9 cellular contexts compared by ENCODE assay signal in the genomic region with DNA sequence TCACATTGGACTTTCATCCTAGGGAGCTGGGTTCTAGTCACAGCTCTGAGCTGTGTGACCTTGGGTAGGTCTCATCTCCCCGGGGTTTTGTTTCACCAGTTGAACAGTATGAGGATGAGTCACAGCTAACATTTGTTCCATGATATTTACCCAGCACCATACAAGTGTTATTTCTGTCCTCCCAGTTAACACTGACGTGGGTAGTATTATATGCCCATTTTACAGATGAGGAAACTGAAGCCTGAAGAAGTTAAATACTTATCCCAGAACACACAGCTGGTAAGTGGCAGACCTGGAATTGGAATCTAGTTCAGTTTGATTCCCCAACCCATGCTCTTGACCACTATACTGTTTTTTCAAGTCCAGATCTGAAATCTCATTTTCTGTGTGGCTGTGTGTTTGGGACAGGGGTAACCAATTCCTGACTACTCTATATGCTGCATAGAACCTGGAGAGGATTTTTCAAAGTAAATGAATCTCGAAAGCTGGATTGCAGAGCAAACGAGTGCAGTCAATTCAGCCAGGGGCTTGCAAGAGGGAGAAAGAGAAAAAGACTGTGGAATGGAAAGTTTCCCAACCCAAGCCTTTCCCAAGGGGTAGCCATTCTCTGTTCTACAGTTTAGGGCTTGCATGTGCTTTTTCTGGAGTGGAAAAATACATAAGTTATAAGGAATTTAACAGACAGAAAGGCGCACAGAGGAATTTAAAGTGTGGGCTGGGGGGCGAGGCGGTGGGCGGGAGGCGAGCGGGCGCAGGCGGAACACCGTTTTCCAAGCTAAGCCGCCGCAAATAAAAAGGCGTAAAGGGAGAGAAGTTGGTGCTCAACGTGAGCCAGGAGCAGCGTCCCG. TPM values are rescaled to one million over a fixed set of nuclear protein-coding genes. Genes with fewer than 3 reads are reported as not detected.
DNase-seq lines count a peak whose midpoint lies in the region; ATAC-seq, FAIRE-seq and TF ChIP-seq lines count a peak whose summit lies in the region.
"Had no signal": no experiment of that assay in that cellular context is flagged by ENCODE, and none has a peak within 500 bp of the region (broad histone marks: within the 10 kb centered on the region; RNA-seq: fewer than 3 reads in every experiment).

No MANE protein-coding gene starts in this region.

- peak; percentile 49 for DNase-seq in LHCN-M2 (ENCODE audit: low read depth)
- no peak for DNase-seq in lower leg skin (ENCODE audit: low spot score in 2 of 2)
- DNase-seq in testis, result no peak
- DNase-seq in DMS114 treated with DMSO at 0.1 percent for 48 hours (lab: John Stamatoyannopoulos, UW; ENCODE audit: unreplicated experiment), result no peak
- no peak for DNase-seq in frontal cortex (ENCODE audit: low spot score in 2 of 2)
- DNase-seq in NCI-H1092 treated with DMSO at 0.1 percent for 48 hours (lab: John Stamatoyannopoulos, UW), result no peak

- H3K27me3 Mint-ChIP-seq in dendritic cell treated with granulocyte-macrophage colony-stimulating factor and Interleukin-4, amounts not matched to agents 40 ng/mL and 50 ng/mL, for 4 days, result peaks cover 52% of the 10 kb centered on the region

- H3K4me3 Mint-ChIP-seq in dendritic cell treated with granulocyte-macrophage colony-stimulating factor and Interleukin-4, amounts not matched to agents 40 ng/mL and 50 ng/mL, for 4 days, result peak overlapping the region; percentile 52
- H3K4me3 Mint-ChIP-seq: activated naive CD4-positive, alpha-beta T cell treated with anti-CD3 and anti-CD28 coated beads, Interleukin-2, amount 50 U/mL, for 24 hours had no signal

- H3K4me3 ChIP-seq in lower leg skin (ENCODE audit: low read depth, poor library complexity, severe bottlenecking), result peak overlapping the region; percentile 15
- H3K4me3 ChIP-seq in testis, result peak overlapping the region; percentile 46 to 59

- no peak for ATAC-seq in HG03442 (IDR thresholded peaks at IDR 0.05; ENCODE audit: unreplicated experiment)

- no peak overlapping the region for H3K27ac ChIP-seq in testis

- H3K27ac Mint-ChIP-seq in dendritic cell treated with granulocyte-macrophage colony-stimulating factor and Interleukin-4, amounts not matched to agents 40 ng/mL and 50 ng/mL, for 4 days, result no peak overlapping the region
- H3K27ac Mint-ChIP-seq: activated naive CD4-positive, alpha-beta T cell treated with anti-CD3 and anti-CD28 coated beads, Interleukin-2, amount 50 U/mL, for 24 hours had no signal

- FAIRE-seq in frontal cortex (lab: Jason Lieb, UNC), result no peak

- no peaks in the 10 kb centered on the region for H3K36me3 Mint-ChIP-seq in dendritic cell treated with granulocyte-macrophage colony-stimulating factor and Interleukin-4, amounts not matched to agents 40 ng/mL and 50 ng/mL, for 4 days (ENCODE audit: low read depth)
- H3K36me3 Mint-ChIP-seq: activated naive CD4-positive, alpha-beta T cell treated with anti-CD3 and anti-CD28 coated beads, Interleukin-2, amount 50 U/mL, for 24 hours had no signal

- TF ChIP-seq CTCF in lower leg skin (IDR thresholded peaks at IDR 0.05) (no peak), testis (IDR thresholded peaks at IDR 0.05) (no peak)

- intact Hi-C loops in dendritic cell treated with granulocyte-macrophage colony-stimulating factor and Interleukin-4, amounts not matched to agents 40 ng/mL and 50 ng/mL, for 4 days (cut with micrococcal nuclease), result no loop called here
- intact Hi-C loops in lower leg skin (cut with DNase I; ENCODE audit: low total_unique reads) (loop anchor here (10.0 kb wide), 1 partner anchor 137 kb away; no protein-coding TSS in a partner anchor), testis (cut with DNase I; ENCODE audit: low total_unique reads) (no loop called here)

- no peaks in the 10 kb centered on the region for H3K9me3 Mint-ChIP-seq in dendritic cell treated with granulocyte-macrophage colony-stimulating factor and Interleukin-4, amounts not matched to agents 40 ng/mL and 50 ng/mL, for 4 days
- H3K9me3 Mint-ChIP-seq: activated naive CD4-positive, alpha-beta T cell treated with anti-CD3 and anti-CD28 coated beads, Interleukin-2, amount 50 U/mL, for 24 hours had no signal

- H3K27me3 ChIP-seq in testis, result no peaks in the 10 kb centered on the region

- no peaks in the 10 kb centered on the region for H3K36me3 ChIP-seq in testis (ENCODE audit: low read depth, missing control alignments)

- peaks cover 12% of the 10 kb centered on the region for H3K4me1 Mint-ChIP-seq in dendritic cell treated with granulocyte-macrophage colony-stimulating factor and Interleukin-4, amounts not matched to agents 40 ng/mL and 50 ng/mL, for 4 days (ENCODE audit: low read depth)
- H3K4me1 Mint-ChIP-seq: activated naive CD4-positive, alpha-beta T cell treated with anti-CD3 and anti-CD28 coated beads, Interleukin-2, amount 50 U/mL, for 24 hours had no signal

- TF ChIP-seq POLR2A in lower leg skin (IDR thresholded peaks at IDR 0.05), result no peak
- TF ChIP-seq POLR2A in testis (IDR thresholded peaks at IDR 0.05), result no peak

- WGBS in lower leg skin, 2 donors, result 7 to 8% methylated on average over 19 of the region's 19 CpGs
- WGBS in testis, 2 donors, result 6 to 8% methylated on average over 19 of the region's 19 CpGs

- no peaks in the 10 kb centered on the region for H3K4me1 ChIP-seq in testis

- H3K9me3 ChIP-seq in testis, result no peaks in the 10 kb centered on the region

RNA-seq across cellular contexts. Expression of gene RARB, which starts 0.7 kb away (rescaled TPM):
- 0.29 TPM in 1 of 2 replicates, not detected in the other for total RNA-seq in LHCN-M2 (2014; rRNA removed)
- 0.12 TPM for polyA plus RNA-seq in LHCN-M2 (2012)
- 1 to 10 TPM in 2 of 4 donors, under 1 TPM in 1, not detected in 1; 0.34 to 6.5 (median 4.4) TPM for total RNA-seq in lower leg skin
- under 1 TPM; 0.63 to 0.99 TPM for total RNA-seq in testis
- 1.5 TPM for polyA plus RNA-seq in testis (ENCODE audit: insufficient read depth, low read depth, low replicate concordance)
- 28.5 TPM for total RNA-seq in frontal cortex
